ENCODE assay signal across 11 cellular contexts in genomic region chr5:157473383-157474370, GRCh38. TPM values are rescaled to one million over a fixed set of nuclear protein-coding genes. Genes with fewer than 3 reads are reported as not detected.
DNase-seq lines count a peak whose midpoint lies in the region; TF ChIP-seq lines count a peak whose summit lies in the region.
"Had no signal": no experiment of that assay in that cellular context is flagged by ENCODE, and none has a peak within 500 bp of the region (broad histone marks: within the 10 kb centered on the region; RNA-seq: fewer than 3 reads in every experiment).

No MANE protein-coding gene starts in this region.

- H3K4ac ChIP-seq in trophoblast cell (ENCODE audit: low read depth, low read length): no peak overlapping the region

- H2BK12ac ChIP-seq in trophoblast cell (ENCODE audit: low read length): no peak overlapping the region

- no peaks in the 10 kb centered on the region for H3K27me3 ChIP-seq in trophoblast cell (ENCODE audit: insufficient read depth, low read length)
- peaks cover 0 to 3% (median 0%) of the 10 kb centered on the region in 4 donors for H3K27me3 ChIP-seq in esophagus muscularis mucosa

- H3K4me1 Mint-ChIP-seq in endothelial cell (ENCODE audit: unreplicated experiment): peaks cover 17% of the 10 kb centered on the region

- no peak overlapping the region for H2AFZ ChIP-seq in trophoblast cell (ENCODE audit: insufficient read depth, low read length, poor library complexity)
- H2AFZ ChIP-seq: parathyroid adenoma had no signal

- H3K9me3 ChIP-seq in trophoblast cell (ENCODE audit: insufficient read depth, low read depth, low read length) (peaks cover 4% of the 10 kb centered on the region), esophagus muscularis mucosa (no peaks in the 10 kb centered on the region)

- no peak overlapping the region for H3K14ac ChIP-seq in trophoblast cell (ENCODE audit: low read length)

- WGBS in trophoblast cell (ENCODE audit: extremely low coverage, insufficient coverage, insufficient read length): no CpG with 5 or more reads among the region's 7 CpGs
- 75% methylated on average over 6 of the region's 7 CpGs for WGBS in esophagus muscularis mucosa

- H4K8ac ChIP-seq in trophoblast cell (ENCODE audit: low read depth, low read length): no peak overlapping the region

- CTCF ChIA-PET in GM10248 (lab: Yijun Ruan, JAX): interaction anchor here (0.7 to 8.8 kb wide), 8 partner anchors 12 to 269 kb away, joined by 3 to 88 read pairs (median 3); partner anchors contain the start of gene NIPAL4

- peaks cover 2% of the 10 kb centered on the region for H3K27me3 Mint-ChIP-seq in endothelial cell (ENCODE audit: unreplicated experiment)
- H3K27me3 Mint-ChIP-seq: activated T-cell treated with anti-CD3 and anti-CD28 coated beads, Interleukin-2, amount 50 U/mL, for 24 hours had no signal

- H3K36me3 ChIP-seq in trophoblast cell (ENCODE audit: control insufficient read depth in 1 of 2, insufficient read depth in 2 of 2, low read length in 2 of 2): peaks cover 20 to 53% of the 10 kb centered on the region in 2 experiments
- H3K36me3 ChIP-seq in esophagus muscularis mucosa: peaks cover 0 to 44% (median 6%) of the 10 kb centered on the region in 4 donors

- H3K27ac ChIP-seq in trophoblast cell (ENCODE audit: low read depth, low read length) (no peak overlapping the region), esophagus muscularis mucosa (replicated peaks in 1 of 4) (peak overlapping the region in 2 of 4 donors; percentile 18 to 42)
- H3K27ac ChIP-seq: parathyroid adenoma had no signal

- no peak overlapping the region for H3K18ac ChIP-seq in trophoblast cell (ENCODE audit: low read length)

- no peak overlapping the region for H3K4me3 ChIP-seq in trophoblast cell (ENCODE audit: low read depth, low read length)
- no peak overlapping the region for H3K4me3 ChIP-seq in esophagus muscularis mucosa

- no peak overlapping the region for H2BK120ac ChIP-seq in trophoblast cell (ENCODE audit: insufficient read depth, low read length, poor library complexity)

- H3K4me1 ChIP-seq in trophoblast cell (ENCODE audit: control insufficient read depth in 1 of 2, insufficient read depth in 2 of 2, low read length in 2 of 2) (peaks cover 0 to 5% of the 10 kb centered on the region in 2 experiments), esophagus muscularis mucosa (peaks cover 10 to 59% (median 46%) of the 10 kb centered on the region in 4 donors)
- H3K4me1 ChIP-seq: parathyroid adenoma had no signal

- DNase-seq in EL: peak; percentile 83
- DNase-seq in NCI-H446 treated with DMSO at 0.1 percent for 48 hours (lab: John Stamatoyannopoulos, UW): peak; percentile 56
- no peak for DNase-seq in endothelial cell (ENCODE audit: low spot score)
- DNase-seq in trophoblast cell: peak; percentile 68 to 70
- DNase-seq in GM10248 (ENCODE audit: extremely low spot score): no peak
- no peak for DNase-seq in NCI-H774 (lab: John Stamatoyannopoulos, UW)
- DNase-seq in stimulated activated CD8-positive, alpha-beta memory T cell treated with anti-CD3 and anti-CD28 coated beads, Interleukin-4, amount 100 ng/mL, for 48 hours: no peak
- no peak for DNase-seq in esophagus muscularis mucosa (ENCODE audit: extremely low spot score)
- DNase-seq: activated T-cell treated with anti-CD3 and anti-CD28 coated beads, Interleukin-2, amount 50 U/mL, for 24 hours; NCI-H2227 treated with DMSO at 0.1 percent for 48 hours had no signal

- H3K36me3 Mint-ChIP-seq in endothelial cell (ENCODE audit: low read depth, unreplicated experiment): peaks cover 49% of the 10 kb centered on the region

- intact Hi-C loops in esophagus muscularis mucosa (cut with DNase I): no loop called here

- no peak overlapping the region for H2AK5ac ChIP-seq in trophoblast cell (ENCODE audit: low read length)

- H2BK5ac ChIP-seq in trophoblast cell (ENCODE audit: low read depth, low read length, poor library complexity): no peak overlapping the region

- H3K4me2 ChIP-seq in trophoblast cell (ENCODE audit: low read length): no peak overlapping the region

- POLR2A ChIA-PET in GM10248 (lab: Yijun Ruan, JAX): interaction anchor here (1.2 kb wide), 1 partner anchor 12 kb away, joined by 3 read pairs; no protein-coding TSS in a partner anchor

- no peak overlapping the region for H4K12ac ChIP-seq in trophoblast cell (ENCODE audit: low read depth, low read length)

- no peak overlapping the region for H3K9ac ChIP-seq in trophoblast cell (ENCODE audit: low read length)
- H3K9ac ChIP-seq: parathyroid adenoma had no signal

- H3K27ac Mint-ChIP-seq in endothelial cell (ENCODE audit: unreplicated experiment): no peak overlapping the region
- H3K27ac Mint-ChIP-seq: activated T-cell treated with anti-CD3 and anti-CD28 coated beads, Interleukin-2, amount 50 U/mL, for 24 hours had no signal

- TF ChIP-seq CTCF in endothelial cell (IDR thresholded peaks at IDR 0.05; ENCODE audit: unreplicated experiment): peak; percentile 21
- TF ChIP-seq CTCF in GM10248 (IDR thresholded peaks at IDR 0.05; ENCODE audit: control extremely low read depth, extremely low read depth, low read depth, missing control alignments): no peak
- TF ChIP-seq CTCF in esophagus muscularis mucosa (IDR thresholded peaks at IDR 0.05): no peak

- H3K9me3 Mint-ChIP-seq in endothelial cell (ENCODE audit: unreplicated experiment): no peaks in the 10 kb centered on the region
- H3K9me3 Mint-ChIP-seq: activated T-cell treated with anti-CD3 and anti-CD28 coated beads, Interleukin-2, amount 50 U/mL, for 24 hours had no signal

- no peak for TF ChIP-seq EP300 in esophagus muscularis mucosa (IDR thresholded peaks at IDR 0.05)

- peak overlapping the region; percentile 24 for H3K4me3 Mint-ChIP-seq in endothelial cell (ENCODE audit: unreplicated experiment)
- H3K4me3 Mint-ChIP-seq: activated T-cell treated with anti-CD3 and anti-CD28 coated beads, Interleukin-2, amount 50 U/mL, for 24 hours had no signal

- no peak for TF ChIP-seq POLR2A in esophagus muscularis mucosa (IDR thresholded peaks at IDR 0.05; ENCODE audit: low read depth)

- H3K79me1 ChIP-seq in trophoblast cell (ENCODE audit: low read length): no peaks in the 10 kb centered on the region

- no peak overlapping the region for H3K23ac ChIP-seq in trophoblast cell (ENCODE audit: low read length)

- no peaks in the 10 kb centered on the region for H3K79me2 ChIP-seq in trophoblast cell (ENCODE audit: control insufficient read depth, insufficient read depth, low read length, poor library complexity)
- H3K79me2 ChIP-seq: parathyroid adenoma had no signal

- H4K91ac ChIP-seq in trophoblast cell (ENCODE audit: low read depth, low read length): no peak overlapping the region

RNA-seq across cellular contexts. Expression of gene NIPAL4, which starts 13.7 kb away (rescaled TPM):
- total RNA-seq in endothelial cell (ENCODE audit: unreplicated experiment) (not detected), esophagus muscularis mucosa (1 to 10 TPM; 1.6 to 4.2 (median 2.6) TPM)
- polyA plus RNA-seq in trophoblast cell (2013): 5.7 and 5.9 TPM in 2 replicates

Comparison
In these comparisons a context has a peak if more than half of its experiments do, and no peak if none do; other contexts are left out.
1. DNase-seq: peak in EL (single experiment), NCI-H446 treated with DMSO at 0.1 percent for 48 hours (single experiment) and trophoblast cell (2 of 2); none in endothelial cell (single experiment), GM10248 (single experiment), NCI-H774 (single experiment), stimulated activated CD8-positive, alpha-beta memory T cell treated with anti-CD3 and anti-CD28 coated beads, Interleukin-4, amount 100 ng/mL, for 48 hours (single experiment) and esophagus muscularis mucosa (single experiment).